ENCODE assay signal across 1 cellular context in the genomic region with DNA sequence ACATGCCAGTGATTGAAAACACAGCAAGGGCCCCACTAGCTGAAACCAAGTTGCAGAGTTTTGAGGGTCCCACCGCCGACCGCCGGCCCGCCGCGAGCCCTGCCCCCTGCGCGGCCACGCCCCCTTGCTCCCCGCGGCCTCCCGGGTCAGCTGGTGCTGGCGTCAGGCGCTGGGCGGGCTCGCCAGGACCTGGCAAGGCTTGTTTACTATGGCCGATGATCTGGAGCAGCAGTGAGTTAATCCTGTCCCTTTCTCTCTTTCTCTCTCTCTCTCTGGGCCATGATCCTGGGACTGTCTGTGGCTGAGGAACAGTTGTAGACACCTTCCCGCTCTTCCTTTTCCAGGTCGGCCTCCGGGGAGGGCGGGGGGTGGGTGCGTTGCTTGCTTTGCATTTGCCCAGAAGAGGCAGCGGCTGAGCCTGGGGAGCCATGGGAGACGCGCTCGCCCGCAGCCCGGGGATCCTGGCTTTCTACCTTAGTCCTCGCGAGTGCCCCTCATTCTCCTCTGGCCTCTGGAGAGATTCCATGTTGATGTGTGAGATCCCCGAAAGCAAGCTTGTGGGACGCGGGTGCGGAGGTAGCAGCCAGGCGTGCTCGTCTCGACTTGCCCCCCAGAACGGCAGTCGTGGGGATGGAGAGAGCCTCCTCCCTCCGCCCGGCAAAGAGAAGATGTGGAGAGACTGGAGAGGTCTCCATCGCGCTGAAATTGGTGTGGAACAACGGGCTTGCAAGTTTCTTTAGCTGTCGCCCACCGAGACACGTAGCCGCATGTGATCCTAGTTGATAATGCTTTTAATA.
TF ChIP-seq lines count a peak whose summit lies in the region.

ABHD4 (plus strand) TSS at position 202 of the 797 bp plus-strand sequence; CDS start at position 209, 7 bp downstream.

TF ChIP-seq in K562, 482 proteins besides CTCF, POLR2A, EP300 and RAD21 (continued from another document and continues in another):
- TF ChIP-seq, protein P1, sequence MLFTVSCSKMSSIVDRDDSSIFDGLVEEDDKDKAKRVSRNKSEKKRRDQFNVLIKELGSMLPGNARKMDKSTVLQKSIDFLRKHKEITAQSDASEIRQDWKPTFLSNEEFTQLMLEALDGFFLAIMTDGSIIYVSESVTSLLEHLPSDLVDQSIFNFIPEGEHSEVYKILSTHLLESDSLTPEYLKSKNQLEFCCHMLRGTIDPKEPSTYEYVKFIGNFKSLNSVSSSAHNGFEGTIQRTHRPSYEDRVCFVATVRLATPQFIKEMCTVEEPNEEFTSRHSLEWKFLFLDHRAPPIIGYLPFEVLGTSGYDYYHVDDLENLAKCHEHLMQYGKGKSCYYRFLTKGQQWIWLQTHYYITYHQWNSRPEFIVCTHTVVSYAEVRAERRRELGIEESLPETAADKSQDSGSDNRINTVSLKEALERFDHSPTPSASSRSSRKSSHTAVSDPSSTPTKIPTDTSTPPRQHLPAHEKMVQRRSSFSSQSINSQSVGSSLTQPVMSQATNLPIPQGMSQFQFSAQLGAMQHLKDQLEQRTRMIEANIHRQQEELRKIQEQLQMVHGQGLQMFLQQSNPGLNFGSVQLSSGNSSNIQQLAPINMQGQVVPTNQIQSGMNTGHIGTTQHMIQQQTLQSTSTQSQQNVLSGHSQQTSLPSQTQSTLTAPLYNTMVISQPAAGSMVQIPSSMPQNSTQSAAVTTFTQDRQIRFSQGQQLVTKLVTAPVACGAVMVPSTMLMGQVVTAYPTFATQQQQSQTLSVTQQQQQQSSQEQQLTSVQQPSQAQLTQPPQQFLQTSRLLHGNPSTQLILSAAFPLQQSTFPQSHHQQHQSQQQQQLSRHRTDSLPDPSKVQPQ (CRISPR knock-in tag; IDR thresholded peaks at IDR 0.05; ENCODE audit: borderline replicate concordance) = no peak
- TF ChIP-seq NFIX (CRISPR knock-in tag; IDR thresholded peaks at IDR 0.05; ENCODE audit: low read depth) (no peak), FOXK2 (conservative IDR thresholded peaks at IDR 0.05 in 1 of 2, IDR thresholded peaks at IDR 0.05 in 1 of 2; ENCODE audit: low read depth in 2 of 2) (peak; percentile 91 to 93), XRCC4 (IDR thresholded peaks at IDR 0.05; ENCODE audit: extremely low read depth, insufficient read depth, insufficient read length) (no peak), ZZZ3 (IDR thresholded peaks at IDR 0.05) (no peak), NR2C2 (CRISPR knock-in tag; IDR thresholded peaks at IDR 0.05) (no peak), NR2C2 (tag; IDR thresholded peaks at IDR 0.05) (peak; percentile 40; the same call in 1 of the 2 replicates), FUS (optimal IDR thresholded peaks at IDR 0.05; ENCODE audit: low read depth, low read length) (no peak), SMAD4 (CRISPR knock-in tag; conservative IDR thresholded peaks at IDR 0.05) (no peak), ERF (CRISPR knock-in tag; IDR thresholded peaks at IDR 0.05) (no peak), GTF3C2 (IDR thresholded peaks at IDR 0.05; ENCODE audit: borderline replicate concordance, extremely low read depth, insufficient read length) (no peak), CREM (IDR thresholded peaks at IDR 0.05; ENCODE audit: low read depth) (peak; percentile 61), TRIM24 (IDR thresholded peaks at IDR 0.05) (no peak), HMG20B (CRISPR knock-in tag; IDR thresholded peaks at IDR 0.05) (no peak), DACH1 (IDR thresholded peaks at IDR 0.05; ENCODE audit: partially characterized antibody) (peak; percentile 71), RBFOX2 (IDR thresholded peaks at IDR 0.05; ENCODE audit: low read depth, low read length) (peak; percentile 75), FOXK1 (CRISPR knock-in tag; IDR thresholded peaks at IDR 0.05; ENCODE audit: borderline replicate concordance) (no peak), RCOR1 (IDR thresholded peaks at IDR 0.05; ENCODE audit: borderline replicate concordance in 1 of 2, low read depth in 2 of 2, low read length in 2 of 2) (no peak), POLR2B (IDR thresholded peaks at IDR 0.05; ENCODE audit: low read depth, partially characterized antibody) (peak; percentile 58), ZNF584 (CRISPR knock-in tag; IDR thresholded peaks at IDR 0.05; ENCODE audit: low read depth) (no peak), SAP30 (IDR thresholded peaks at IDR 0.05; ENCODE audit: borderline replicate concordance, insufficient read depth, low read depth, low read length, poor library complexity, severe bottlenecking) (peak; percentile 73), NRF1 (conservative IDR thresholded peaks at IDR 0.05 in 1 of 2, IDR thresholded peaks at IDR 0.05 in 1 of 2) (peak in 1 of 2 experiments; percentile 45; a peak in 2 of 4 replicates), ZNF212 (CRISPR knock-in tag; IDR thresholded peaks at IDR 0.05) (no peak), PURB (CRISPR knock-in tag; IDR thresholded peaks at IDR 0.05; ENCODE audit: low read depth) (no peak), ATF1 (CRISPR knock-in tag; IDR thresholded peaks at IDR 0.05) (no peak), ATF1 (tag; IDR thresholded peaks at IDR 0.05) (peak; percentile 83), CHAMP1 (IDR thresholded peaks at IDR 0.05) (no peak), ZC3H8 (IDR thresholded peaks at IDR 0.05) (no peak), ELF2 (CRISPR knock-in tag; IDR thresholded peaks at IDR 0.05) (no peak), ZSCAN32 (CRISPR knock-in tag; IDR thresholded peaks at IDR 0.05) (no peak), PYGO2 (tag; IDR thresholded peaks at IDR 0.05) (no peak), GABPB2 (CRISPR knock-in tag; conservative IDR thresholded peaks at IDR 0.05) (no peak), ZFX (CRISPR knock-in tag; IDR thresholded peaks at IDR 0.05) (peak; percentile 37), BCOR (IDR thresholded peaks at IDR 0.05) (no peak), HDAC6 (IDR thresholded peaks at IDR 0.05; ENCODE audit: low read depth, low read length) (no peak), CBFA2T3 (IDR thresholded peaks at IDR 0.05) (no peak), ZKSCAN8 (CRISPR knock-in tag; IDR thresholded peaks at IDR 0.05) (no peak), HNRNPUL1 (IDR thresholded peaks at IDR 0.05; ENCODE audit: low read length) (no peak), RBM14 (IDR thresholded peaks at IDR 0.05; ENCODE audit: borderline replicate concordance, insufficient read depth, low read depth, low read length) (no peak), GTF2B (IDR thresholded peaks at IDR 0.05; ENCODE audit: extremely low read depth, insufficient read length) (no peak), GATAD2A (IDR thresholded peaks at IDR 0.05) (peak; percentile 4; the same call in 1 of the 2 replicates), PHF8 (IDR thresholded peaks at IDR 0.05; ENCODE audit: borderline replicate concordance, low read length) (peak; percentile 55; the same call in 1 of the 2 replicates), REST (CRISPR knock-in tag; IDR thresholded peaks at IDR 0.05; ENCODE audit: low read depth) (no peak)
- TF ChIP-seq, protein P2, sequence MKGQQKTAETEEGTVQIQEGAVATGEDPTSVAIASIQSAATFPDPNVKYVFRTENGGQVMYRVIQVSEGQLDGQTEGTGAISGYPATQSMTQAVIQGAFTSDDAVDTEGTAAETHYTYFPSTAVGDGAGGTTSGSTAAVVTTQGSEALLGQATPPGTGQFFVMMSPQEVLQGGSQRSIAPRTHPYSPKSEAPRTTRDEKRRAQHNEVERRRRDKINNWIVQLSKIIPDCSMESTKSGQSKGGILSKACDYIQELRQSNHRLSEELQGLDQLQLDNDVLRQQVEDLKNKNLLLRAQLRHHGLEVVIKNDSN (CRISPR knock-in tag; IDR thresholded peaks at IDR 0.05) = peak; percentile 48; the same call in 1 of the 2 replicates
- TF ChIP-seq, protein P3, sequence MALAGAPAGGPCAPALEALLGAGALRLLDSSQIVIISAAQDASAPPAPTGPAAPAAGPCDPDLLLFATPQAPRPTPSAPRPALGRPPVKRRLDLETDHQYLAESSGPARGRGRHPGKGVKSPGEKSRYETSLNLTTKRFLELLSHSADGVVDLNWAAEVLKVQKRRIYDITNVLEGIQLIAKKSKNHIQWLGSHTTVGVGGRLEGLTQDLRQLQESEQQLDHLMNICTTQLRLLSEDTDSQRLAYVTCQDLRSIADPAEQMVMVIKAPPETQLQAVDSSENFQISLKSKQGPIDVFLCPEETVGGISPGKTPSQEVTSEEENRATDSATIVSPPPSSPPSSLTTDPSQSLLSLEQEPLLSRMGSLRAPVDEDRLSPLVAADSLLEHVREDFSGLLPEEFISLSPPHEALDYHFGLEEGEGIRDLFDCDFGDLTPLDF (CRISPR knock-in tag; IDR thresholded peaks at IDR 0.05) = no peak
- TF ChIP-seq, protein P4, sequence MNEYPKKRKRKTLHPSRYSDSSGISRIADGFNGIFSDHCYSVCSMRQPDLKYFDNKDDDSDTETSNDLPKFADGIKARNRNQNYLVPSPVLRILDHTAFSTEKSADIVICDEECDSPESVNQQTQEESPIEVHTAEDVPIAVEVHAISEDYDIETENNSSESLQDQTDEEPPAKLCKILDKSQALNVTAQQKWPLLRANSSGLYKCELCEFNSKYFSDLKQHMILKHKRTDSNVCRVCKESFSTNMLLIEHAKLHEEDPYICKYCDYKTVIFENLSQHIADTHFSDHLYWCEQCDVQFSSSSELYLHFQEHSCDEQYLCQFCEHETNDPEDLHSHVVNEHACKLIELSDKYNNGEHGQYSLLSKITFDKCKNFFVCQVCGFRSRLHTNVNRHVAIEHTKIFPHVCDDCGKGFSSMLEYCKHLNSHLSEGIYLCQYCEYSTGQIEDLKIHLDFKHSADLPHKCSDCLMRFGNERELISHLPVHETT (CRISPR knock-in tag; conservative IDR thresholded peaks at IDR 0.05 in 1 of 2, IDR thresholded peaks at IDR 0.05 in 1 of 2) = no peak
